Comparison of ENCODE assay signal across 8 cellular contexts in genomic region chr9:128881884-128882676, GRCh38. TPM values are rescaled to one million over a fixed set of nuclear protein-coding genes. Genes with fewer than 3 reads are reported as not detected.
DNase-seq lines count a peak whose midpoint lies in the region; ATAC-seq and TF ChIP-seq lines count a peak whose summit lies in the region.

Gene KYAT1 (minus strand): TSS chr9:128881950. CDS start chr9:128845405, 36,545 bp downstream.
Gene LRRC8A (plus strand): TSS chr9:128882133. CDS start chr9:128907165, 25,032 bp downstream.

- H3K9me3 ChIP-seq in ES-I3 (ENCODE audit: control insufficient read depth, insufficient read depth, low read length): no peaks in the 10 kb centered on the region
- no peaks in the 10 kb centered on the region for H3K9me3 ChIP-seq in H9 (ENCODE audit: control insufficient read depth, low read depth, low read length)

- H3K27ac Mint-ChIP-seq in H9: peak within 1 kb of the TSS; percentile 96 to 99 (median 98)
- peak within 1 kb of the TSS; percentile 93 to 97 for H3K27ac Mint-ChIP-seq in natural killer cell

- H3K4me1 ChIP-seq in ES-I3 (ENCODE audit: insufficient read depth, low read length) (peaks cover 10% of the 10 kb centered on the region; the same call in 1 of the 2 replicates), H9 (ENCODE audit: insufficient read depth, low read length) (peaks cover 3% of the 10 kb centered on the region; the same call in 1 of the 2 replicates)

- peak within 1 kb of the TSS; percentile 91 for H3K4me3 ChIP-seq in fibroblast of mammary gland (ENCODE audit: control insufficient read depth, low read depth, low read length)

- peaks cover 8% of the 10 kb centered on the region for H3K36me3 ChIP-seq in ES-I3 (ENCODE audit: insufficient read depth, low read length)

- no peak within 1 kb of the TSS for H2BK15ac ChIP-seq in H9 (ENCODE audit: low read depth, low read length)

- H3K9ac ChIP-seq in ES-I3 (ENCODE audit: low read depth, low read length) (peak within 1 kb of the TSS; percentile 92), H9 (ENCODE audit: extremely low read depth, insufficient read length, low read length) (peak within 1 kb of the TSS; percentile 91)

- H3K36me3 Mint-ChIP-seq in H9 (ENCODE audit: insufficient read depth in 1 of 3, low read depth in 3 of 3): peaks cover 22 to 35% (median 26%) of the 10 kb centered on the region in 3 experiments
- no peaks in the 10 kb centered on the region for H3K36me3 Mint-ChIP-seq in natural killer cell

- no peak within 1 kb of the TSS for H3K56ac ChIP-seq in H9 (ENCODE audit: insufficient read length, low read depth, low read length)

- H2AFZ ChIP-seq in H9 (ENCODE audit: low read length): no peak within 1 kb of the TSS

- peak; percentile 91 to 93 (median 92) for ATAC-seq in natural killer cell

- H4K5ac ChIP-seq in H9 (ENCODE audit: insufficient read length, low read depth, low read length): no peak within 1 kb of the TSS

- peaks cover 4% of the 10 kb centered on the region for H3K79me1 ChIP-seq in H9 (ENCODE audit: insufficient read depth, low read depth, low read length, poor library complexity, severe bottlenecking)

- no peak for TF ChIP-seq CTCF in H9 (conservative IDR thresholded peaks at IDR 0.05)
- no peak for TF ChIP-seq CTCF in fibroblast of mammary gland (conservative IDR thresholded peaks at IDR 0.05; ENCODE audit: control insufficient read depth, insufficient read depth, low read depth, low read length)
- no peak for TF ChIP-seq CTCF in natural killer cell (IDR thresholded peaks at IDR 0.05)

- peaks cover 2% of the 10 kb centered on the region; the same call in 1 of the 2 replicates for H3K27me3 Mint-ChIP-seq in H9 (ENCODE audit: low read depth)
- H3K27me3 Mint-ChIP-seq in natural killer cell (ENCODE audit: low read depth in 2 of 2): no peaks in the 10 kb centered on the region

- H4K20me1 ChIP-seq in H9 (ENCODE audit: control insufficient read depth, insufficient read depth, insufficient read length): no peaks in the 10 kb centered on the region

- peak within 1 kb of the TSS; percentile 35 for H3K27ac ChIP-seq in H9 (ENCODE audit: insufficient read length, low read depth, low read length)

- H3K14ac ChIP-seq in H9 (ENCODE audit: insufficient read depth, low read length): peak within 1 kb of the TSS; percentile 66

- no peak within 1 kb of the TSS for H4K8ac ChIP-seq in H9 (replicated peaks; ENCODE audit: insufficient read length, low read depth, low read length)

- H3K79me2 ChIP-seq in H9 (ENCODE audit: insufficient read depth, low read length): peaks cover 35% of the 10 kb centered on the region; the same call in 1 of the 2 replicates

- H2BK5ac ChIP-seq in H9 (ENCODE audit: insufficient read length, low read length): no peak within 1 kb of the TSS

- peak within 1 kb of the TSS; percentile 7 for H3K18ac ChIP-seq in H9 (ENCODE audit: insufficient read length, low read depth, low read length)

- intact Hi-C loops in natural killer cell (cut with micrococcal nuclease): loop anchor here (1.0 to 5.0 kb wide), 5 partner anchors 19 to 154 kb away; partner anchors contain the start of genes DOLK, MIGA2, NUP188 and PHYHD1

- WGBS in H9 (ENCODE audit: extremely low coverage, insufficient read length, low lambda C conversion rate): no CpG with 5 or more reads among the region's 70 CpGs

- H3K4me1 Mint-ChIP-seq in H9 (peaks cover 33 to 34% of the 10 kb centered on the region in 2 experiments), natural killer cell (peaks cover 60 to 64% of the 10 kb centered on the region in 2 donors)

- peaks cover 11% of the 10 kb centered on the region for H3K23me2 ChIP-seq in H9 (ENCODE audit: insufficient read length, low read depth, low read length, poor library complexity, severe bottlenecking)

- no peaks in the 10 kb centered on the region; a peak in 1 of 5 replicates for H3K9me3 Mint-ChIP-seq in H9
- H3K9me3 Mint-ChIP-seq in natural killer cell: no peaks in the 10 kb centered on the region

- H2BK12ac ChIP-seq in H9 (ENCODE audit: insufficient read length, low read depth, low read length): no peak within 1 kb of the TSS

- H2BK120ac ChIP-seq in H9 (ENCODE audit: low read depth, low read length, poor library complexity, severe bottlenecking): no peak within 1 kb of the TSS

- no peak within 1 kb of the TSS for H3T11ph ChIP-seq in H9 (ENCODE audit: low read length)

- H3K4ac ChIP-seq in H9 (ENCODE audit: low read depth, low read length): no peak within 1 kb of the TSS; the same call in 1 of the 2 replicates

- H3K23ac ChIP-seq in H9 (ENCODE audit: insufficient read length, low read depth, low read length): no peak within 1 kb of the TSS

- H3K4me3 Mint-ChIP-seq in H9: peak within 1 kb of the TSS; percentile 95 to 99
- H3K4me3 Mint-ChIP-seq in natural killer cell: peak within 1 kb of the TSS; percentile 99

- peak within 1 kb of the TSS; percentile 58 for H3K4me2 ChIP-seq in H9 (ENCODE audit: insufficient read depth, insufficient read length, low read length)

- TF ChIP-seq POLR2A in Raji (IDR thresholded peaks at IDR 0.05; ENCODE audit: insufficient read depth, low read depth, low read length): peak; percentile 80

- H4K91ac ChIP-seq in H9 (ENCODE audit: insufficient read length, low read depth, low read length): no peak within 1 kb of the TSS

- H2BK20ac ChIP-seq in H9 (ENCODE audit: low read depth, low read length, poor library complexity, severe bottlenecking): no peak within 1 kb of the TSS

- no peak within 1 kb of the TSS for H2AK5ac ChIP-seq in H9 (ENCODE audit: insufficient read length, low read length)

- no peaks in the 10 kb centered on the region for H3K27me3 ChIP-seq in H9 (ENCODE audit: insufficient read depth, low read length)

- DNase-seq in H9 (peak; percentile 97), M059J (ENCODE audit: low read depth) (peak; percentile 97), fibroblast of mammary gland (ENCODE audit: low read depth) (peak; percentile 92), natural killer cell (peak; percentile 99)
- peak; percentile 97 for DNase-seq in activated T-helper 9 cell treated with anti-CD3 and anti-CD28 coated beads, Interleukin-2, amount 50 U/mL, for 16 hours (ENCODE audit: low read depth)
- peak; percentile 93 to 97 (median 95) for DNase-seq in stimulated activated naive CD4-positive, alpha-beta T cell (lab: John Stamatoyannopoulos, UW)

RNA-seq across cellular contexts. Expression of gene KYAT1, which starts in this region (rescaled TPM):
- total RNA-seq in H9 (2021): 14.6 and 15.2 TPM in 2 replicates
- total RNA-seq in M059J (2014; rRNA removed; shearing (Covaris generic)): 12.7 and 15.9 TPM in 2 replicates
- total RNA-seq in natural killer cell: 10 to 100 TPM in 1 of 3 donors, 1 to 10 TPM in 2; 8.9 to 11.3 (median 9.1) TPM

RNA-seq across cellular contexts. Expression of gene LRRC8A, which starts in this region (rescaled TPM):
- total RNA-seq in H9 (2021) (76.0 and 79.2 TPM in 2 replicates), natural killer cell (10 to 100 TPM; 60.0 to 82.9 (median 67.9) TPM)
- total RNA-seq in M059J (2014; rRNA removed; shearing (Covaris generic)): 47.9 and 65.2 TPM in 2 replicates

Comparison
In these comparisons a context has a peak if more than half of its experiments do, and no peak if none do; other contexts are left out.
1. Peak in every context shown above with its lines: DNase-seq, ATAC-seq, H3K4me3 ChIP-seq and H3K27ac ChIP-seq.